ENCODE assay signal across 1 cellular context in genomic region chr20:63979549-63980316, GRCh38.
TF ChIP-seq lines count a peak whose summit lies in the region.

Gene SAMD10, minus strand, starts transcription at chr20:63979642. Its CDS starts 175 bp downstream, at chr20:63979467.

TF ChIP-seq in HepG2, 621 proteins besides CTCF, POLR2A, EP300 and RAD21 (continued from another document and continues in another):
- TF ChIP-seq ZNF280B (CRISPR knock-in tag; IDR thresholded peaks at IDR 0.05; ENCODE audit: borderline replicate concordance) (peak; percentile 85), ZNF550 (CRISPR knock-in tag; IDR thresholded peaks at IDR 0.05; ENCODE audit: borderline replicate concordance) (peak; percentile 90; the same call in 1 of the 2 replicates), ZNF205 (CRISPR knock-in tag; IDR thresholded peaks at IDR 0.05) (no peak), HES4 (CRISPR knock-in tag; IDR thresholded peaks at IDR 0.05; ENCODE audit: borderline replicate concordance) (0 out of 2 replicates have a peak, but pooled peaks have one; percentile 23), ZNF878 (CRISPR knock-in tag; IDR thresholded peaks at IDR 0.05) (peak; percentile 18; the same call in 1 of the 2 replicates), ZNF235 (CRISPR knock-in tag; IDR thresholded peaks at IDR 0.05; ENCODE audit: borderline replicate concordance) (peak; percentile 85; the same call in 1 of the 2 replicates), NFATC3 (CRISPR knock-in tag; IDR thresholded peaks at IDR 0.05) (no peak), NAIF1 (CRISPR knock-in tag; IDR thresholded peaks at IDR 0.05; ENCODE audit: borderline replicate concordance) (no peak), ZNF850 (CRISPR knock-in tag; conservative IDR thresholded peaks at IDR 0.05) (no peak), DBP (CRISPR knock-in tag; IDR thresholded peaks at IDR 0.05; ENCODE audit: not compliant biosample characterization) (no peak), ZNF225 (CRISPR knock-in tag; IDR thresholded peaks at IDR 0.05) (peak; percentile 80), TAF15 (IDR thresholded peaks at IDR 0.05; ENCODE audit: low read depth, low read length, poor library complexity, severe bottlenecking) (peak; percentile 62), ZNF615 (CRISPR knock-in tag; IDR thresholded peaks at IDR 0.05; ENCODE audit: borderline replicate concordance) (no peak), FLYWCH1 (CRISPR knock-in tag; IDR thresholded peaks at IDR 0.05) (no peak), AFF4 (CRISPR knock-in tag; IDR thresholded peaks at IDR 0.05) (no peak), SNRNP70 (IDR thresholded peaks at IDR 0.05; ENCODE audit: low read depth, low read length) (no peak), ZNF430 (CRISPR knock-in tag; IDR thresholded peaks at IDR 0.05) (peak; percentile 38), TFAP4 (IDR thresholded peaks at IDR 0.05; ENCODE audit: borderline replicate concordance, low read depth) (no peak), THAP11 (CRISPR knock-in tag; IDR thresholded peaks at IDR 0.05) (0 out of 2 replicates have a peak, but pooled peaks have one; percentile 36), ZNF296 (CRISPR knock-in tag; conservative IDR thresholded peaks at IDR 0.05) (no peak), ZNF224 (CRISPR knock-in tag; IDR thresholded peaks at IDR 0.05) (no peak), ZNF564 (CRISPR knock-in tag; IDR thresholded peaks at IDR 0.05) (0 out of 2 replicates have a peak, but pooled peaks have one; percentile 6), ZNF264 (CRISPR knock-in tag; IDR thresholded peaks at IDR 0.05) (peak; percentile 32; the same call in 1 of the 2 replicates), ZSCAN5A (CRISPR knock-in tag; IDR thresholded peaks at IDR 0.05; ENCODE audit: borderline replicate concordance) (no peak), GPN1 (CRISPR knock-in tag; IDR thresholded peaks at IDR 0.05; ENCODE audit: borderline replicate concordance) (no peak), ZBTB20 (CRISPR knock-in tag; IDR thresholded peaks at IDR 0.05; ENCODE audit: borderline replicate concordance, low read depth) (no peak), CREB1 (IDR thresholded peaks at IDR 0.05) (no peak), CREB1 (CRISPR knock-in tag; IDR thresholded peaks at IDR 0.05) (no peak), PHF21A (CRISPR knock-in tag; IDR thresholded peaks at IDR 0.05) (peak; percentile 66), NPAS2 (CRISPR knock-in tag; IDR thresholded peaks at IDR 0.05; ENCODE audit: borderline replicate concordance) (no peak), ZSCAN12 (CRISPR knock-in tag; IDR thresholded peaks at IDR 0.05) (no peak), WIZ (CRISPR knock-in tag; IDR thresholded peaks at IDR 0.05) (0 out of 2 replicates have a peak, but pooled peaks have one; percentile 29), ATF6 (CRISPR knock-in tag; conservative IDR thresholded peaks at IDR 0.05) (0 out of 2 replicates have a peak, but pooled peaks have one; percentile 46), ZNF558 (CRISPR knock-in tag; IDR thresholded peaks at IDR 0.05; ENCODE audit: borderline replicate concordance) (no peak; the same call in 1 of the 2 replicates), CENPX (CRISPR knock-in tag; IDR thresholded peaks at IDR 0.05) (no peak), TEAD3 (CRISPR knock-in tag; optimal IDR thresholded peaks at IDR 0.05; ENCODE audit: borderline replicate concordance) (no peak), NFYC (CRISPR knock-in tag; IDR thresholded peaks at IDR 0.05) (no peak), ZNF672 (CRISPR knock-in tag; IDR thresholded peaks at IDR 0.05) (no peak), NR2F1 (CRISPR knock-in tag; IDR thresholded peaks at IDR 0.05) (no peak), YEATS2 (CRISPR knock-in tag; IDR thresholded peaks at IDR 0.05; ENCODE audit: borderline replicate concordance) (no peak), MTA1 (CRISPR knock-in tag; IDR thresholded peaks at IDR 0.05; ENCODE audit: borderline replicate concordance) (no peak; the same call in 1 of the 2 replicates)
- TF ChIP-seq, protein P1, sequence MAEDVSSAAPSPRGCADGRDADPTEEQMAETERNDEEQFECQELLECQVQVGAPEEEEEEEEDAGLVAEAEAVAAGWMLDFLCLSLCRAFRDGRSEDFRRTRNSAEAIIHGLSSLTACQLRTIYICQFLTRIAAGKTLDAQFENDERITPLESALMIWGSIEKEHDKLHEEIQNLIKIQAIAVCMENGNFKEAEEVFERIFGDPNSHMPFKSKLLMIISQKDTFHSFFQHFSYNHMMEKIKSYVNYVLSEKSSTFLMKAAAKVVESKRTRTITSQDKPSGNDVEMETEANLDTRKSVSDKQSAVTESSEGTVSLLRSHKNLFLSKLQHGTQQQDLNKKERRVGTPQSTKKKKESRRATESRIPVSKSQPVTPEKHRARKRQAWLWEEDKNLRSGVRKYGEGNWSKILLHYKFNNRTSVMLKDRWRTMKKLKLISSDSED (CRISPR knock-in tag; IDR thresholded peaks at IDR 0.05), result no peak
- TF ChIP-seq, protein P2, sequence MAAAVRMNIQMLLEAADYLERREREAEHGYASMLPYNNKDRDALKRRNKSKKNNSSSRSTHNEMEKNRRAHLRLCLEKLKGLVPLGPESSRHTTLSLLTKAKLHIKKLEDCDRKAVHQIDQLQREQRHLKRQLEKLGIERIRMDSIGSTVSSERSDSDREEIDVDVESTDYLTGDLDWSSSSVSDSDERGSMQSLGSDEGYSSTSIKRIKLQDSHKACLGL (CRISPR knock-in tag; IDR thresholded peaks at IDR 0.05), result peak; percentile 77
- TF ChIP-seq, protein P3, sequence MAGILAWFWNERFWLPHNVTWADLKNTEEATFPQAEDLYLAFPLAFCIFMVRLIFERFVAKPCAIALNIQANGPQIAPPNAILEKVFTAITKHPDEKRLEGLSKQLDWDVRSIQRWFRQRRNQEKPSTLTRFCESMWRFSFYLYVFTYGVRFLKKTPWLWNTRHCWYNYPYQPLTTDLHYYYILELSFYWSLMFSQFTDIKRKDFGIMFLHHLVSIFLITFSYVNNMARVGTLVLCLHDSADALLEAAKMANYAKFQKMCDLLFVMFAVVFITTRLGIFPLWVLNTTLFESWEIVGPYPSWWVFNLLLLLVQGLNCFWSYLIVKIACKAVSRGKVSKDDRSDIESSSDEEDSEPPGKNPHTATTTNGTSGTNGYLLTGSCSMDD (CRISPR knock-in tag; IDR thresholded peaks at IDR 0.05), result no peak
- TF ChIP-seq, protein P4, sequence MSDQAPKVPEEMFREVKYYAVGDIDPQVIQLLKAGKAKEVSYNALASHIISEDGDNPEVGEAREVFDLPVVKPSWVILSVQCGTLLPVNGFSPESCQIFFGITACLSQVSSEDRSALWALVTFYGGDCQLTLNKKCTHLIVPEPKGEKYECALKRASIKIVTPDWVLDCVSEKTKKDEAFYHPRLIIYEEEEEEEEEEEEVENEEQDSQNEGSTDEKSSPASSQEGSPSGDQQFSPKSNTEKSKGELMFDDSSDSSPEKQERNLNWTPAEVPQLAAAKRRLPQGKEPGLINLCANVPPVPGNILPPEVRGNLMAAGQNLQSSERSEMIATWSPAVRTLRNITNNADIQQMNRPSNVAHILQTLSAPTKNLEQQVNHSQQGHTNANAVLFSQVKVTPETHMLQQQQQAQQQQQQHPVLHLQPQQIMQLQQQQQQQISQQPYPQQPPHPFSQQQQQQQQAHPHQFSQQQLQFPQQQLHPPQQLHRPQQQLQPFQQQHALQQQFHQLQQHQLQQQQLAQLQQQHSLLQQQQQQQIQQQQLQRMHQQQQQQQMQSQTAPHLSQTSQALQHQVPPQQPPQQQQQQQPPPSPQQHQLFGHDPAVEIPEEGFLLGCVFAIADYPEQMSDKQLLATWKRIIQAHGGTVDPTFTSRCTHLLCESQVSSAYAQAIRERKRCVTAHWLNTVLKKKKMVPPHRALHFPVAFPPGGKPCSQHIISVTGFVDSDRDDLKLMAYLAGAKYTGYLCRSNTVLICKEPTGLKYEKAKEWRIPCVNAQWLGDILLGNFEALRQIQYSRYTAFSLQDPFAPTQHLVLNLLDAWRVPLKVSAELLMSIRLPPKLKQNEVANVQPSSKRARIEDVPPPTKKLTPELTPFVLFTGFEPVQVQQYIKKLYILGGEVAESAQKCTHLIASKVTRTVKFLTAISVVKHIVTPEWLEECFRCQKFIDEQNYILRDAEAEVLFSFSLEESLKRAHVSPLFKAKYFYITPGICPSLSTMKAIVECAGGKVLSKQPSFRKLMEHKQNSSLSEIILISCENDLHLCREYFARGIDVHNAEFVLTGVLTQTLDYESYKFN (CRISPR knock-in tag; conservative IDR thresholded peaks at IDR 0.05), result no peak
- TF ChIP-seq, protein P5, sequence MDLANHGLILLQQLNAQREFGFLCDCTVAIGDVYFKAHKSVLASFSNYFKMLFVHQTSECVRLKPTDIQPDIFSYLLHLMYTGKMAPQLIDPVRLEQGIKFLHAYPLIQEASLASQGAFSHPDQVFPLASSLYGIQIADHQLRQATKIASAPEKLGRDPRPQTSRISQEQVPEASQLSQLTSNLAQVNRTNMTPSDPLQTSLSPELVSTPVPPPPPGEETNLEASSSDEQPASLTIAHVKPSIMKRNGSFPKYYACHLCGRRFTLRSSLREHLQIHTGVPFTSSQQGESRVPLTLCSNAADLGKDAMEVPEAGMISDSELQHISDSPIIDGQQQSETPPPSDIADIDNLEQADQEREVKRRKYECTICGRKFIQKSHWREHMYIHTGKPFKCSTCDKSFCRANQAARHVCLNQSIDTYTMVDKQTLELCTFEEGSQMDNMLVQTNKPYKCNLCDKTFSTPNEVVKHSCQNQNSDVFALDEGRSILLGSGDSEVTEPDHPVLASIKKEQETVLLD (CRISPR knock-in tag; IDR thresholded peaks at IDR 0.05; ENCODE audit: low read depth), result peak; percentile 43; the same call in 1 of the 2 replicates
- TF ChIP-seq, protein P6, sequence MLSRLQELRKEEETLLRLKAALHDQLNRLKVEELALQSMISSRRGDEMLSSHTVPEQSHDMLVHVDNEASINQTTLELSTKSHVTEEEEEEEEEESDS (CRISPR knock-in tag; IDR thresholded peaks at IDR 0.05; ENCODE audit: borderline replicate concordance), result no peak
